Comparison of ENCODE assay signal across 23 cellular contexts in the genomic region with DNA sequence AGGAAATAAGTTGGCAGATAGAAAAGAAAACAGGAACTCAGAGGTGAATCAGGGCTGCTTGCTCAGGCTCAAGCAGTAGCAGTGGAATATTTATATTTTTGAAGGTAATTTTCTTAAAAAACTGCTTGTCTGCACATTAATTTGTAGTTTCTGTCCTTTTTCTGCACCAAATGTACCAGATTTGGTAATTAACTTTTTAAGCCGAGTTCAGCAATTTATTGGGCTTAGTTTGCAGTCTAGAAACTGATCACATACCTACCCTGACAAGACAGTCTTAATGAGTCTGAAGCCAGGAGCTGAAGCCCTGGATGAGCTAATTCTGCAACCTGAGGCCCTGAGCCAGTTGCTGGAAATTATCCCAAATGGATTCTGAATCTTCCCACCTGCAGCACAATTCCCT.
"Had no signal": no experiment of that assay in that cellular context is flagged by ENCODE, and none has a peak within 500 bp of the region (broad histone marks: within the 10 kb centered on the region; RNA-seq: fewer than 3 reads in every experiment).

No MANE protein-coding gene starts in this region.

- H3K4me1 ChIP-seq: stomach, thyroid gland, transverse colon, upper lobe of left lung, vagina had no signal

- ATAC-seq: natural killer cell; sciatic nerve; stimulated activated naive B cell treated with anti-CD40 and anti-IgM and Interleukin-4, amounts not matched to agents 10 μg/mL and 1 μg/mL and 100 μg/mL, for 72 hours; stimulated activated naive CD8-positive, alpha-beta T cell treated with anti-CD3 and anti-CD28 coated beads, Interleukin-15, Interleukin-2, amounts not matched to agents 100 U/mL and 50 U/mL, for 24 hours had no signal

- H3K9me3 ChIP-seq: left ventricle myocardium inferior, ovary, right atrium auricular region, stomach, testis, thyroid gland, transverse colon, upper lobe of left lung, vagina had no signal

- H3K36me3 ChIP-seq: left ventricle myocardium inferior, ovary, right atrium auricular region, stomach, thyroid gland, transverse colon, upper lobe of left lung, vagina had no signal

- H3K27ac ChIP-seq: left ventricle myocardium inferior, ovary, right atrium auricular region, skin epidermis, stomach, testis, thyroid gland, transverse colon, upper lobe of left lung, vagina had no signal

- H3K27me3 ChIP-seq: ovary, right atrium auricular region, stomach, testis, thyroid gland, transverse colon, upper lobe of left lung, vagina had no signal

- DNase-seq: islet precursor cell; left ventricle myocardium inferior; mesendoderm; naive B cell; natural killer cell; nephron progenitor cell; ovary; stimulated activated CD4-positive, alpha-beta T cell treated with anti-CD3 and anti-CD28 coated beads, Interleukin-12 subunit alpha, Interleukin-12 subunit beta, amount 100 ng/mL, for 4 hours; stimulated activated CD4-positive, alpha-beta T cell treated with anti-CD3 and anti-CD28 coated beads, Interleukin-15, amount 100 ng/mL, for 24 hours; stimulated activated CD4-positive, alpha-beta T cell treated with anti-CD3 and anti-CD28 coated beads, Interleukin-2, amount 100 ng/mL, for 24 hours; stimulated activated CD4-positive, alpha-beta T cell treated with anti-CD3 and anti-CD28 coated beads, Interleukin-4, amount 100 ng/mL, for 1 hour; stimulated activated naive B cell treated with anti-CD40 and anti-IgM and Interleukin-4, amounts not matched to agents 10 μg/mL and 1 μg/mL and 100 μg/mL, for 72 hours; stimulated activated naive CD8-positive, alpha-beta T cell treated with anti-CD3 and anti-CD28 coated beads, Interleukin-15, Interleukin-2, amounts not matched to agents 100 U/mL and 50 U/mL, for 24 hours; stomach; testis; thyroid gland; transverse colon; upper lobe of left lung had no signal

- H3K4me3 ChIP-seq: left ventricle myocardium inferior, lung, ovary, right atrium auricular region, skin epidermis, stomach, testis, thyroid gland, transverse colon, upper lobe of left lung, vagina had no signal
